ENCODE assay signal across 9 cellular contexts in genomic region chr7:98877692-98878364, GRCh38. TPM values are rescaled to one million over a fixed set of nuclear protein-coding genes. Genes with fewer than 3 reads are reported as not detected.
A peak's percentile ranks its signal among the peaks of the same experiment; 100 is the strongest.
DNase-seq lines count a peak whose midpoint lies in the region; TF ChIP-seq lines count a peak whose summit lies in the region.
"Had no signal": no experiment of that assay in that cellular context is flagged by ENCODE, and none has a peak within 500 bp of the region (broad histone marks: within the 10 kb centered on the region; RNA-seq: fewer than 3 reads in every experiment).

No MANE protein-coding gene starts in this region.

- peaks cover 11 to 23% of the 10 kb centered on the region in 2 donors for H3K36me3 Mint-ChIP-seq in CD4-positive, alpha-beta memory T cell

- POLR2A ChIA-PET in CD4-positive, alpha-beta memory T cell (lab: Charles Lee; ENCODE audit: partially characterized antibody), result interaction anchor here (1.0 to 1.8 kb wide), 4 partner anchors 10 to 531 kb away, joined by 3 to 7 read pairs (median 3); partner anchors contain the start of gene BUD31

- intact Hi-C loops in CD4-positive, alpha-beta memory T cell (cut with micrococcal nuclease), result loop anchor here (1.0 kb wide), 1 partner anchor 597 kb away; the partner anchor contains the start of gene BRI3

- peak overlapping the region; percentile 2 for H2AK5ac ChIP-seq in neuronal stem cell (ENCODE audit: low read depth, low read length)

- peak overlapping the region; percentile 99 for H2AFZ ChIP-seq in neuronal stem cell (ENCODE audit: low read length)

- H4K8ac ChIP-seq in neuronal stem cell (ENCODE audit: low read depth, low read length), result no peak overlapping the region

- H2BK120ac ChIP-seq in neuronal stem cell (ENCODE audit: low read depth, low read length), result no peak overlapping the region

- H3K4me3 Mint-ChIP-seq in CD4-positive, alpha-beta memory T cell, result peak overlapping the region; percentile 56 to 74 (median 69)

- peaks cover 0 to 3% of the 10 kb centered on the region in 2 donors for H3K27me3 Mint-ChIP-seq in CD4-positive, alpha-beta memory T cell

- no peak overlapping the region for H3K23ac ChIP-seq in neuronal stem cell (ENCODE audit: low read depth, low read length, poor library complexity)

- peak overlapping the region; percentile 75 for H3K14ac ChIP-seq in neuronal stem cell (ENCODE audit: low read length)

- H4K91ac ChIP-seq in neuronal stem cell (ENCODE audit: low read depth, low read length, poor library complexity), result no peak overlapping the region

- H3K4me1 ChIP-seq in CD4-positive, alpha-beta memory T cell (ENCODE audit: insufficient read depth, low read length), result peaks cover 33% of the 10 kb centered on the region
- H3K4me1 ChIP-seq in NT2/D1 (ENCODE audit: insufficient read depth, insufficient read length), result peaks cover 3% of the 10 kb centered on the region
- H3K4me1 ChIP-seq in neuronal stem cell (ENCODE audit: control insufficient read depth in 2 of 2, insufficient read depth in 1 of 2, low read depth in 1 of 2, low read length in 2 of 2), result peaks cover 6 to 12% of the 10 kb centered on the region in 2 donors

- peaks cover 10 to 38% (median 21%) of the 10 kb centered on the region in 4 donors for H3K4me1 Mint-ChIP-seq in CD4-positive, alpha-beta memory T cell

- H2BK15ac ChIP-seq in neuronal stem cell (ENCODE audit: low read length), result no peak overlapping the region

- H3K27ac ChIP-seq in CD4-positive, alpha-beta memory T cell (ENCODE audit: low read depth, low read length), result peak overlapping the region; percentile 92
- no peak overlapping the region for H3K27ac ChIP-seq in neuronal stem cell (replicated peaks; ENCODE audit: low read length)

- WGBS in neuronal stem cell (ENCODE audit: extremely low coverage in 2 of 2, insufficient read length in 2 of 2, insufficient replicate concordance in 1 of 2), 2 donors, result no CpG with 5 or more reads among the region's 18 CpGs

- no peaks in the 10 kb centered on the region for H3K27me3 ChIP-seq in CD4-positive, alpha-beta memory T cell (ENCODE audit: insufficient read depth, low read length)
- no peaks in the 10 kb centered on the region for H3K27me3 ChIP-seq in NT2/D1 (ENCODE audit: insufficient read depth, insufficient read length)
- peaks cover 0 to 19% (median 0%) of the 10 kb centered on the region in 3 experiments for H3K27me3 ChIP-seq in neuronal stem cell (ENCODE audit: control insufficient read depth in 3 of 3, insufficient read depth in 3 of 3, low read depth in 1 of 3, low read length in 3 of 3)

- H3K27ac Mint-ChIP-seq in CD4-positive, alpha-beta memory T cell, result peak overlapping the region in 4 of 7 donors; percentile 6 to 87 (median 47)

- H3K18ac ChIP-seq in neuronal stem cell (ENCODE audit: low read length), result peak overlapping the region; percentile 76

- peaks cover 8% of the 10 kb centered on the region for H3K79me1 ChIP-seq in neuronal stem cell (ENCODE audit: low read depth, low read length)

- H3K36me3 ChIP-seq in CD4-positive, alpha-beta memory T cell (ENCODE audit: insufficient read depth, low read length), result peaks cover 10% of the 10 kb centered on the region
- H3K36me3 ChIP-seq in NT2/D1 (ENCODE audit: insufficient read depth, insufficient read length, low read length), result peaks cover 16% of the 10 kb centered on the region
- H3K36me3 ChIP-seq in neuronal stem cell (replicated peaks in 1 of 2; ENCODE audit: control insufficient read depth in 2 of 2, insufficient read depth in 2 of 2, low read length in 2 of 2), result peaks cover 9 to 24% of the 10 kb centered on the region in 2 donors

- no peak for TF ChIP-seq CTCF in epithelial cell of esophagus (IDR thresholded peaks at IDR 0.05; ENCODE audit: insufficient read depth, low read depth, low read length, missing control alignments)

- no peak overlapping the region for H2BK12ac ChIP-seq in neuronal stem cell (ENCODE audit: low read length)

- H2BK5ac ChIP-seq in neuronal stem cell (ENCODE audit: low read length), result no peak overlapping the region

- H3K4ac ChIP-seq in neuronal stem cell (ENCODE audit: low read length), result no peak overlapping the region

- CTCF ChIA-PET in CD4-positive, alpha-beta memory T cell (lab: Charles Lee; ENCODE audit: partially characterized antibody), result interaction anchor here (1.1 to 1.2 kb wide), 4 partner anchors 11 to 53 kb away, joined by 4 to 6 read pairs (median 4); no protein-coding TSS in a partner anchor

- H3K9me3 ChIP-seq in CD4-positive, alpha-beta memory T cell (ENCODE audit: control insufficient read depth in 1 of 2, low read length in 2 of 2), result no peaks in the 10 kb centered on the region
- H3K9me3 ChIP-seq in NT2/D1 (ENCODE audit: insufficient read depth, low read length) (no peaks in the 10 kb centered on the region), neuronal stem cell (replicated peaks in 1 of 2; ENCODE audit: control insufficient read depth in 2 of 2, insufficient read depth in 1 of 2, low read depth in 1 of 2, low read length in 2 of 2) (no peaks in the 10 kb centered on the region)

- H3K4me2 ChIP-seq in neuronal stem cell (ENCODE audit: insufficient read depth, low read length, poor library complexity, severe bottlenecking), result peak overlapping the region; percentile 56

- H3K4me3 ChIP-seq in CD4-positive, alpha-beta memory T cell (ENCODE audit: low read length in 2 of 2), result peak overlapping the region in 1 of 2 donors; percentile 99
- peak overlapping the region; percentile 82 for H3K4me3 ChIP-seq in NT2/D1 (ENCODE audit: insufficient read length, low read depth)
- peak overlapping the region; percentile 86 for H3K4me3 ChIP-seq in epithelial cell of esophagus (ENCODE audit: low read length)
- peak overlapping the region; percentile 94 for H3K4me3 ChIP-seq in neuronal stem cell (ENCODE audit: low read length in 2 of 2)

- H3K9me3 Mint-ChIP-seq in CD4-positive, alpha-beta memory T cell, result peaks cover 0 to 5% (median 0%) of the 10 kb centered on the region in 8 donors

- H3K9ac ChIP-seq in NT2/D1 (ENCODE audit: insufficient read length, low read depth) (peak overlapping the region; percentile 51), neuronal stem cell (ENCODE audit: low read depth, low read length, poor library complexity) (no peak overlapping the region)

- peak in 1 of 5 donors; percentile 47 for DNase-seq in CD4-positive, alpha-beta memory T cell
- DNase-seq in NT2/D1 (ENCODE audit: low read depth, low spot score) (no peak), epithelial cell of esophagus (ENCODE audit: low read depth) (no peak), neuronal stem cell (ENCODE audit: low spot score) (no peak), NCI-H446 treated with DMSO at 0.1 percent for 48 hours (lab: John Stamatoyannopoulos, UW) (no peak), OCI-M2 (lab: John Stamatoyannopoulos, UW; ENCODE audit: unreplicated experiment) (no peak), iPS-NIHi7 (ENCODE audit: extremely low spot score) (no peak), UCSD-AML1 (lab: John Stamatoyannopoulos, UW; ENCODE audit: unreplicated experiment) (no peak)

RNA-seq across cellular contexts. Expression of gene TRRAP, which starts 0.5 kb away (rescaled TPM):
- 10 to 100 TPM; 83.3 to 89.9 TPM for total RNA-seq in CD4-positive, alpha-beta memory T cell
- polyA plus RNA-seq in CD4-positive, alpha-beta memory T cell, result 1 to 10 TPM in 1 of 2 donors, under 1 TPM in 1; 0.42 to 8.7 TPM
- 11.5 TPM for polyA plus RNA-seq in neuronal stem cell (2013, experiment 1 of 2)
- 11.9 TPM for polyA plus RNA-seq in neuronal stem cell (2013, experiment 2 of 2)

RNA-seq across cellular contexts. Expression of gene TMEM130, which starts 8.0 kb away (rescaled TPM):
- total RNA-seq in CD4-positive, alpha-beta memory T cell, result not detected
- not detected for polyA plus RNA-seq in CD4-positive, alpha-beta memory T cell
- polyA plus RNA-seq in neuronal stem cell (2013, experiment 1 of 2), result 6.8 TPM
- polyA plus RNA-seq in neuronal stem cell (2013, experiment 2 of 2), result 7.0 TPM
- total RNA-seq: dermis microvascular lymphatic vessel endothelial cell had no signal
